In genomic region chr2:207156451-207157161, GRCh38 we compare ENCODE assay signal across 8 cellular contexts. TPM values are rescaled to one million over a fixed set of nuclear protein-coding genes. Genes with fewer than 3 reads are reported as not detected.
A peak's percentile ranks its signal among the peaks of the same experiment; 100 is the strongest.
DNase-seq lines count a peak whose midpoint lies in the region; ATAC-seq and TF ChIP-seq lines count a peak whose summit lies in the region.

No MANE protein-coding gene starts in this region.

- TF ChIP-seq CTCF in mammary epithelial cell (conservative IDR thresholded peaks at IDR 0.05 in 1 of 2, IDR thresholded peaks at IDR 0.05 in 1 of 2; ENCODE audit: extremely low read depth in 1 of 2, insufficient read depth in 1 of 2, low read depth in 1 of 2, low read length in 2 of 2) (no peak), breast epithelium (IDR thresholded peaks at IDR 0.05) (no peak), cardiac fibroblast (IDR thresholded peaks at IDR 0.05; ENCODE audit: low read depth, low read length) (no peak)

- H3K27ac ChIP-seq in mammary epithelial cell (ENCODE audit: insufficient read depth, low read depth, low read length) = no peak overlapping the region
- no peak overlapping the region for H3K27ac ChIP-seq in breast epithelium
- peak overlapping the region; percentile 28 for H3K27ac ChIP-seq in temporal lobe (ENCODE audit: low read depth, low read length)

- H4K20me1 ChIP-seq in mammary epithelial cell (ENCODE audit: insufficient read depth, low read length) = peaks cover 7% of the 10 kb centered on the region

- H3K4me2 ChIP-seq in mammary epithelial cell (ENCODE audit: insufficient read depth, low read depth, low read length) = peak overlapping the region; percentile 17

- WGBS in mammary epithelial cell (ENCODE audit: low coverage, missing lambda C conversion rate) = 87% methylated on average over 5 of the region's 5 CpGs

- H3K27me3 ChIP-seq in mammary epithelial cell (ENCODE audit: insufficient read depth, low read length) (no peaks in the 10 kb centered on the region), breast epithelium (no peaks in the 10 kb centered on the region)

- no peak for TF ChIP-seq POLR2A in breast epithelium (IDR thresholded peaks at IDR 0.05)

- ATAC-seq in HG03060 (IDR thresholded peaks at IDR 0.05; ENCODE audit: low read depth, unreplicated experiment) = peak; percentile 72

- H3K4me1 ChIP-seq in mammary epithelial cell (ENCODE audit: insufficient read depth, low read length) (peaks cover 50% of the 10 kb centered on the region), breast epithelium (peaks cover 0 to 22% of the 10 kb centered on the region in 2 donors)

- no peak overlapping the region for H2AFZ ChIP-seq in mammary epithelial cell (ENCODE audit: low read depth, low read length)

- H3K4me3 ChIP-seq in mammary epithelial cell (replicated peaks in 1 of 3; ENCODE audit: insufficient read depth in 1 of 3, low read depth in 2 of 3, low read length in 3 of 3) = no peak overlapping the region
- H3K4me3 ChIP-seq in breast epithelium = no peak overlapping the region
- H3K4me3 ChIP-seq in cardiac fibroblast (replicated peaks in 1 of 2; ENCODE audit: low read depth in 2 of 2, low read length in 2 of 2) = no peak overlapping the region

- H3K79me2 ChIP-seq in mammary epithelial cell (ENCODE audit: insufficient read depth, low read length) = peaks cover 100% of the 10 kb centered on the region

- DNase-seq in mammary epithelial cell = no peak
- DNase-seq in breast epithelium (ENCODE audit: low spot score in 2 of 2) = no peak
- DNase-seq in cardiac fibroblast (ENCODE audit: low read depth in 2 of 2) = peak; percentile 28 to 41
- no peak for DNase-seq in stimulated activated naive CD4-positive, alpha-beta T cell treated with Interleukin-2 at 50 U/mL for 16 hours (lab: John Stamatoyannopoulos, UW)
- no peak for DNase-seq in NCI-H1694 treated with DMSO at 0.1 percent for 48 hours (lab: John Stamatoyannopoulos, UW)
- DNase-seq in NCI-H345 (lab: John Stamatoyannopoulos, UW) = no peak

- intact Hi-C loops in mammary epithelial cell (cut with micrococcal nuclease) = no loop called here
- intact Hi-C loops in breast epithelium (cut with DNase I; ENCODE audit: low total_unique reads) = no loop called here

- no peak overlapping the region for H3K9ac ChIP-seq in mammary epithelial cell (ENCODE audit: insufficient read depth, low read length)

- CTCF ChIA-PET in mammary epithelial cell (lab: Charles Lee; ENCODE audit: low non-redundant PET) = no interaction called here

- BruUV-seq in mammary epithelial cell (replicated peaks; lab: Mats Ljungman, UMichigan) = no TSS peak

- H3K9me3 ChIP-seq in mammary epithelial cell (replicated peaks; ENCODE audit: insufficient read depth, low read length) (no peaks in the 10 kb centered on the region), breast epithelium (no peaks in the 10 kb centered on the region)

- peaks cover 9% of the 10 kb centered on the region for H3K36me3 ChIP-seq in mammary epithelial cell (ENCODE audit: insufficient read depth, low read length)
- no peaks in the 10 kb centered on the region for H3K36me3 ChIP-seq in breast epithelium

- dilution Hi-C loops in mammary epithelial cell (cut with HindIII; ENCODE audit: low sequenced_read_pairs) = no loop called here

- in situ Hi-C loops in mammary epithelial cell (cut with MboI; ENCODE audit: low sequenced_read_pairs in 2 of 2) = loop anchor here (25.0 kb wide), 1 partner anchor 306 kb away; no protein-coding TSS in a partner anchor

RNA-seq across cellular contexts. Expression of gene KLF7, which starts 9.1 kb away (rescaled TPM):
- total RNA-seq in mammary epithelial cell = 10 to 100 TPM; 41.3 to 81.5 TPM
- 32.7 TPM for polyA plus RNA-seq in mammary epithelial cell
- 90.2 TPM for polyA minus RNA-seq in mammary epithelial cell
- total RNA-seq in breast epithelium = 10 to 100 TPM; 21.0 to 40.7 (median 37.3) TPM
- 77.0 TPM for total RNA-seq in temporal lobe

Comparison
In these comparisons a context has a peak if more than half of its experiments do, and no peak if none do; other contexts are left out.
1. DNase-seq: peak in cardiac fibroblast (2 of 2); none in mammary epithelial cell (single experiment), breast epithelium (0 of 2), stimulated activated naive CD4-positive, alpha-beta T cell treated with Interleukin-2 at 50 U/mL for 16 hours (single experiment), NCI-H1694 treated with DMSO at 0.1 percent for 48 hours (single experiment) and NCI-H345 (single experiment).